ENCODE assay signal across 8 cellular contexts in the genomic region with DNA sequence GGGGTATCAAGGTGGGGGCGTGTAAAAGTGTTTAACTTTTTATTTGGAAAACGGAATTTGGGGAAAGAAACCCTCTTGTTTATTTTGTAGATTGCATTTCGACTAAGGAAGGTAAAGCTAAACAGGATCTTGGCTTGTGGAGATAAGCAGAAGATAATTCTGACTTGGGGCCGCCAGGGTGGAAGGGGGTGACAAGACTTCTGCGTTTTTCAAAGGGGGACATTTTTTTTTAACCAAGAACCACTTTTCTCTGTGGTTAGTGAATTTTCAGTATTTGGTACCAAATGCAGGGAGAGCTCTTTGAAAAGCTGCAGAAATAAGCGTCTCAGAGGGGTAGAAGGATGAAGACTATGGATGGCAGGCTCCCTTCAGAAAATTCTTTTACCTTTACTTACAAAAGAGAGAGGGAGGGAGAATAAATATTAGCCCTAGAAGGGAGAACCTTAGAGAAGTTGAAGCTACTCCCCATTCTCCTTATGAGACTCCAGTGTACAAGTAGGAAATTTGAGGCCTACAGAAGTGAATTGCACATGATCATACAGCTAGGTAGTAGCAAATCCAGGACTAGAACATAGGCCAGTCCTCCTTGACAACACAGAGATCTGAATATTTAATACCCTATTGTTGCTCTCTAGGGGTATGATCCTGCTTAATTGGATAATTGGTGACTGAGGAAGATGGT. TPM values are rescaled to one million over a fixed set of nuclear protein-coding genes. Genes with fewer than 3 reads are reported as not detected.
A peak's percentile ranks its signal among the peaks of the same experiment; 100 is the strongest.
DNase-seq lines count a peak whose midpoint lies in the region; ATAC-seq and TF ChIP-seq lines count a peak whose summit lies in the region.

No MANE protein-coding gene starts in this region.

- H3K9me3 ChIP-seq in PC-3 (ENCODE audit: low read length) (no peaks in the 10 kb centered on the region), parathyroid adenoma (ENCODE audit: control insufficient read depth, low read length) (no peaks in the 10 kb centered on the region)

- H3K4me1 ChIP-seq in PC-3 (ENCODE audit: insufficient read depth, low read length) (peaks cover 14% of the 10 kb centered on the region; the same call in 1 of the 2 replicates), parathyroid adenoma (no peaks in the 10 kb centered on the region)

- H3K27ac ChIP-seq in PC-3 (ENCODE audit: low read length), result peak overlapping the region; percentile 17; the same call in 1 of the 2 replicates
- H3K27ac ChIP-seq in parathyroid adenoma, result peak overlapping the region; percentile 93

- TF ChIP-seq CTCF in GM06990 (IDR thresholded peaks at IDR 0.05; ENCODE audit: insufficient read depth, low read length, poor library complexity, severe bottlenecking) (no peak), PC-3 (conservative IDR thresholded peaks at IDR 0.05; ENCODE audit: low read depth, low read length) (no peak), epithelial cell of proximal tubule (conservative IDR thresholded peaks at IDR 0.05; ENCODE audit: low read depth, low read length) (no peak), parathyroid adenoma (IDR thresholded peaks at IDR 0.05) (no peak)

- intact Hi-C loops in PC-3 (cut with micrococcal nuclease), result no loop called here

- DNase-seq in GM06990 (ENCODE audit: extremely low read depth, insufficient read length), result no peak
- no peak for DNase-seq in PC-3
- DNase-seq in epithelial cell of proximal tubule (ENCODE audit: low read depth), result no peak
- DNase-seq in AG20443 (ENCODE audit: low spot score), result no peak
- no peak for DNase-seq in DMS79 (lab: John Stamatoyannopoulos, UW)
- DNase-seq in NCI-H1105 (lab: John Stamatoyannopoulos, UW), result no peak

- BruUV-seq in PC-3 (replicated peaks; lab: Mats Ljungman, UMichigan), result no TSS peak

- H3K9me2 ChIP-seq in PC-3 (replicated peaks; ENCODE audit: low read length), result no peaks in the 10 kb centered on the region

- H3K36me3 ChIP-seq in GM06990 (ENCODE audit: control insufficient read depth, insufficient read depth, low read length), result peaks cover 5% of the 10 kb centered on the region
- peaks cover 10% of the 10 kb centered on the region; the same call in 1 of the 2 replicates for H3K36me3 ChIP-seq in PC-3 (ENCODE audit: low read depth, low read length)
- no peaks in the 10 kb centered on the region for H3K36me3 ChIP-seq in parathyroid adenoma (ENCODE audit: control insufficient read depth, insufficient read depth, low read length)

- H3K9ac ChIP-seq in PC-3 (ENCODE audit: low read length) (peak overlapping the region; percentile 92), parathyroid adenoma (peak overlapping the region; percentile 44)

- peaks cover 22% of the 10 kb centered on the region for H3K79me2 ChIP-seq in PC-3 (ENCODE audit: low read length)
- H3K79me2 ChIP-seq in parathyroid adenoma, result peaks cover 2% of the 10 kb centered on the region

- CTCF ChIA-PET in PC-3 (lab: Charles Lee), result interaction anchor here (0.8 to 0.9 kb wide), 2 partner anchors 22 to 82 kb away, joined by 3 to 4 read pairs; no protein-coding TSS in a partner anchor

- H2AFZ ChIP-seq in PC-3 (ENCODE audit: low read length) (peak overlapping the region; percentile 89), parathyroid adenoma (peak overlapping the region; percentile 93)

- peak overlapping the region; percentile 80 for H3K4me3 ChIP-seq in GM06990 (replicated peaks; ENCODE audit: low read depth, low read length)
- H3K4me3 ChIP-seq in PC-3 (ENCODE audit: low read length), result peak overlapping the region; percentile 96
- peak overlapping the region; percentile 84 for H3K4me3 ChIP-seq in epithelial cell of proximal tubule (ENCODE audit: low read depth, low read length)
- H3K4me3 ChIP-seq in parathyroid adenoma (ENCODE audit: low read depth, low read length), result peak overlapping the region; percentile 89

- H3K4me2 ChIP-seq in PC-3 (ENCODE audit: low read length) (peak overlapping the region; percentile 92), parathyroid adenoma (ENCODE audit: low read length) (peak overlapping the region; percentile 77)

- H3F3A ChIP-seq in PC-3 (ENCODE audit: low read length, unreplicated experiment), result peaks cover 6% of the 10 kb centered on the region

- ATAC-seq in PC-3 (no peak), GM19455 (IDR thresholded peaks at IDR 0.05; ENCODE audit: unreplicated experiment) (no peak)

- POLR2A ChIA-PET in PC-3 (lab: Charles Lee; ENCODE audit: unreplicated experiment), result interaction anchor here (0.7 kb wide), 1 partner anchor 178 kb away, joined by 10 read pairs; no protein-coding TSS in a partner anchor

- H3K27me3 ChIP-seq in GM06990 (replicated peaks; ENCODE audit: control insufficient read depth, insufficient read depth, low read length) (no peaks in the 10 kb centered on the region), PC-3 (ENCODE audit: low read length) (no peaks in the 10 kb centered on the region), parathyroid adenoma (ENCODE audit: control insufficient read depth, insufficient read depth, low read length) (no peaks in the 10 kb centered on the region)

- no peaks in the 10 kb centered on the region for H4K20me1 ChIP-seq in PC-3 (ENCODE audit: low read length)

RNA-seq across cellular contexts. Expression of gene MRPL52, which starts 0.8 kb away (rescaled TPM):
- total RNA-seq in PC-3 (2014; rRNA removed), result 114 and 180 TPM in 2 replicates
- total RNA-seq in epithelial cell of proximal tubule, result 160 and 224 TPM in 2 replicates

RNA-seq across cellular contexts. Expression of gene MMP14, which starts 5.9 kb away (rescaled TPM):
- total RNA-seq in PC-3 (2014; rRNA removed) (80.4 and 85.0 TPM in 2 replicates), epithelial cell of proximal tubule (224 and 227 TPM in 2 replicates)

RNA-seq across cellular contexts. Expression of gene SLC7A7, which starts 15.2 kb away (rescaled TPM):
- total RNA-seq in PC-3 (2014; rRNA removed) (not detected in 2 replicates), epithelial cell of proximal tubule (3.5 and 5.6 TPM in 2 replicates)

RNA-seq across cellular contexts. Expression of gene LRP10, which starts 41.1 kb away (rescaled TPM):
- 46.5 and 59.3 TPM in 2 replicates for total RNA-seq in PC-3 (2014; rRNA removed)
- 82.5 and 102 TPM in 2 replicates for total RNA-seq in epithelial cell of proximal tubule

RNA-seq across cellular contexts. Expression of gene REM2, which starts 52.6 kb away (rescaled TPM):
- total RNA-seq in PC-3 (2014; rRNA removed) (0.18 TPM in 1 of 2 replicates, not detected in the other), epithelial cell of proximal tubule (0.17 and 0.80 TPM in 2 replicates)
